In genomic region chr1:23570001-23570691, GRCh38 we compare ENCODE assay signal across 2 cellular contexts.
TF ChIP-seq lines count a peak whose summit lies in the region.

No MANE protein-coding gene starts in this region.

TF ChIP-seq in HEK293, 187 proteins besides CTCF, POLR2A, EP300 and RAD21:
- no peak for TF ChIP-seq ZFP3 (tag by site-specific recombination; IDR thresholded peaks at IDR 0.05; ENCODE audit: low read depth)
- peak; percentile 95 for TF ChIP-seq ZNF121 (tag by site-specific recombination; IDR thresholded peaks at IDR 0.05)

TF ChIP-seq in endothelial cell of umbilical vein, 7 proteins besides CTCF, POLR2A, EP300 and RAD21:
- TF ChIP-seq EZH2 (IDR thresholded peaks at IDR 0.05; ENCODE audit: borderline replicate concordance, low read depth, low read length, severe bottlenecking) (no peak), GATA2 (IDR thresholded peaks at IDR 0.05; ENCODE audit: insufficient read depth, insufficient read length, low read depth, low read length) (no peak), MYC (IDR thresholded peaks at IDR 0.05; ENCODE audit: low read depth, low read length) (no peak), MAX (IDR thresholded peaks at IDR 0.05; ENCODE audit: insufficient read depth, insufficient read length) (no peak), JUN (IDR thresholded peaks at IDR 0.05; ENCODE audit: borderline replicate concordance, insufficient read depth, insufficient read length, low read depth) (no peak), FOS (IDR thresholded peaks at IDR 0.05; ENCODE audit: borderline replicate concordance, insufficient read depth, low read length) (no peak), POLR2AphosphoS5 (IDR thresholded peaks at IDR 0.05; ENCODE audit: insufficient read depth, low read depth, low read length) (no peak)
